ENCODE assay signal across 8 cellular contexts in genomic region chr2:84938194-84938879, GRCh38. TPM values are rescaled to one million over a fixed set of nuclear protein-coding genes. Genes with fewer than 3 reads are reported as not detected.
DNase-seq lines count a peak whose midpoint lies in the region; ATAC-seq and TF ChIP-seq lines count a peak whose summit lies in the region.

No MANE protein-coding gene starts in this region.

- no peaks in the 10 kb centered on the region for H3K27me3 ChIP-seq in naive thymus-derived CD4-positive, alpha-beta T cell (ENCODE audit: control insufficient read depth in 2 of 2, insufficient read depth in 2 of 2, low read length in 2 of 2)
- H3K27me3 ChIP-seq in brain microvascular endothelial cell (replicated peaks) = no peaks in the 10 kb centered on the region

- DNase-seq in activated CD4-positive, alpha-beta T cell treated with anti-CD3 and anti-CD28 coated beads, Interleukin-2, amount 10 ng/mL, durations not matched to agents 7 days and 5 days = peak; percentile 43
- DNase-seq in naive thymus-derived CD4-positive, alpha-beta T cell = peak in 7 of 9 donors; percentile 27 to 59 (median 53)
- DNase-seq in dermis blood vessel endothelial cell (no peak), HuH-7 (ENCODE audit: low spot score) (no peak), brain microvascular endothelial cell (no peak), COLO829 (ENCODE audit: low spot score) (no peak)

- no peaks in the 10 kb centered on the region for H3K36me3 ChIP-seq in naive thymus-derived CD4-positive, alpha-beta T cell (ENCODE audit: control insufficient read depth in 2 of 3, insufficient read depth in 3 of 3, low read length in 3 of 3)
- H3K36me3 ChIP-seq in brain microvascular endothelial cell (replicated peaks) = no peaks in the 10 kb centered on the region

- in situ Hi-C loops in brain microvascular endothelial cell (cut with HindIII; ENCODE audit: low pct_ligation_motif_present, low sequenced_read_pairs) = no loop called here

- no peaks in the 10 kb centered on the region for H3K9me3 ChIP-seq in naive thymus-derived CD4-positive, alpha-beta T cell (ENCODE audit: control insufficient read depth in 2 of 3, low read length in 3 of 3)

- peak overlapping the region; percentile 95 for H3K27ac Mint-ChIP-seq in activated CD4-positive, alpha-beta T cell treated with anti-CD3 and anti-CD28 coated beads, Interleukin-2, amount 10 ng/mL, durations not matched to agents 7 days and 5 days
- peak overlapping the region; percentile 88 to 100 (median 98) for H3K27ac Mint-ChIP-seq in naive thymus-derived CD4-positive, alpha-beta T cell

- peaks cover 65% of the 10 kb centered on the region for H3K4me1 Mint-ChIP-seq in activated CD4-positive, alpha-beta T cell treated with anti-CD3 and anti-CD28 coated beads, Interleukin-2, amount 10 ng/mL, durations not matched to agents 7 days and 5 days
- peaks cover 11 to 66% (median 33%) of the 10 kb centered on the region in 7 donors for H3K4me1 Mint-ChIP-seq in naive thymus-derived CD4-positive, alpha-beta T cell

- POLR2A ChIA-PET in activated CD4-positive, alpha-beta T cell treated with anti-CD3 and anti-CD28 coated beads, Interleukin-2, amount 10 ng/mL, durations not matched to agents 7 days and 5 days (lab: Charles Lee) = interaction anchor here (1.0 to 1.7 kb wide), 2 partner anchors 30 to 31 kb away, joined by 5 to 8 read pairs; no protein-coding TSS in a partner anchor
- POLR2A ChIA-PET in naive thymus-derived CD4-positive, alpha-beta T cell (lab: Charles Lee) = interaction anchor here (0.5 to 11.5 kb wide), 10 partner anchors 8 to 357 kb away, joined by 3 to 112 read pairs (median 6); partner anchors contain the start of genes KCMF1 and TMSB10

- H3K4me3 ChIP-seq in naive thymus-derived CD4-positive, alpha-beta T cell (ENCODE audit: low read length) = peak overlapping the region; percentile 29
- H3K4me3 ChIP-seq in brain microvascular endothelial cell (ENCODE audit: low read depth, low read length) = no peak overlapping the region

- H3K4me1 ChIP-seq in naive thymus-derived CD4-positive, alpha-beta T cell (ENCODE audit: control insufficient read depth in 2 of 2, insufficient read depth in 2 of 2, low read length in 2 of 2) = peaks cover 20 to 21% of the 10 kb centered on the region in 2 donors

- CTCF ChIA-PET in activated CD4-positive, alpha-beta T cell treated with anti-CD3 and anti-CD28 coated beads, Interleukin-2, amount 10 ng/mL, durations not matched to agents 7 days and 5 days (lab: Charles Lee) = interaction anchor here (0.8 to 15.1 kb wide), 4 partner anchors 8 to 32 kb away, joined by 3 to 179 read pairs (median 16); partner anchors contain the start of gene KCMF1
- CTCF ChIA-PET in naive thymus-derived CD4-positive, alpha-beta T cell (lab: Charles Lee) = interaction anchor here (0.6 to 5.5 kb wide), 5 partner anchors 9 to 441 kb away, joined by 3 to 44 read pairs (median 4); no protein-coding TSS in a partner anchor

- peak; percentile 31 for ATAC-seq in GM19043 (IDR thresholded peaks at IDR 0.05; ENCODE audit: low read depth, unreplicated experiment)
- ATAC-seq in HG03108 (IDR thresholded peaks at IDR 0.05; ENCODE audit: unreplicated experiment) = peak; percentile 32
- ATAC-seq in naive thymus-derived CD4-positive, alpha-beta T cell = peak; percentile 76

- intact Hi-C loops in naive thymus-derived CD4-positive, alpha-beta T cell (cut with micrococcal nuclease) = loop anchor here in 1 of 2 donors (1.0 kb wide), 2 partner anchors 8 to 11 kb away; no protein-coding TSS in a partner anchor

- H3K36me3 Mint-ChIP-seq in activated CD4-positive, alpha-beta T cell treated with anti-CD3 and anti-CD28 coated beads, Interleukin-2, amount 10 ng/mL, durations not matched to agents 7 days and 5 days (ENCODE audit: low read depth) = peaks cover 32% of the 10 kb centered on the region
- peaks cover 0 to 30% (median 3%) of the 10 kb centered on the region in 5 donors for H3K36me3 Mint-ChIP-seq in naive thymus-derived CD4-positive, alpha-beta T cell

- peak overlapping the region; percentile 32 for H3K4me3 Mint-ChIP-seq in activated CD4-positive, alpha-beta T cell treated with anti-CD3 and anti-CD28 coated beads, Interleukin-2, amount 10 ng/mL, durations not matched to agents 7 days and 5 days
- H3K4me3 Mint-ChIP-seq in naive thymus-derived CD4-positive, alpha-beta T cell = peak overlapping the region; percentile 42 to 85 (median 78)

- peak overlapping the region; percentile 72 for H3K27ac ChIP-seq in naive thymus-derived CD4-positive, alpha-beta T cell (ENCODE audit: low read depth, low read length)
- no peak overlapping the region for H3K27ac ChIP-seq in brain microvascular endothelial cell

- no peak for TF ChIP-seq CTCF in brain microvascular endothelial cell (IDR thresholded peaks at IDR 0.05; ENCODE audit: low read depth, low read length, missing control alignments)

- H3K9me3 Mint-ChIP-seq in activated CD4-positive, alpha-beta T cell treated with anti-CD3 and anti-CD28 coated beads, Interleukin-2, amount 10 ng/mL, durations not matched to agents 7 days and 5 days = no peaks in the 10 kb centered on the region
- H3K9me3 Mint-ChIP-seq in naive thymus-derived CD4-positive, alpha-beta T cell = no peaks in the 10 kb centered on the region

- H3K27me3 Mint-ChIP-seq in activated CD4-positive, alpha-beta T cell treated with anti-CD3 and anti-CD28 coated beads, Interleukin-2, amount 10 ng/mL, durations not matched to agents 7 days and 5 days = no peaks in the 10 kb centered on the region
- H3K27me3 Mint-ChIP-seq in naive thymus-derived CD4-positive, alpha-beta T cell = no peaks in the 10 kb centered on the region

RNA-seq across cellular contexts. Expression of gene KCMF1, which starts 32.6 kb away (rescaled TPM):
- total RNA-seq in activated CD4-positive, alpha-beta T cell treated with anti-CD3 and anti-CD28 coated beads, Interleukin-2, amount 10 ng/mL, durations not matched to agents 7 days and 5 days = 10 to 100 TPM; 74.7 to 75.7 TPM
- 10 to 100 TPM; 57.7 to 81.3 (median 60.8) TPM for total RNA-seq in naive thymus-derived CD4-positive, alpha-beta T cell
- polyA plus RNA-seq in naive thymus-derived CD4-positive, alpha-beta T cell = 10 to 100 TPM; 15.6 to 20.2 TPM
- 65.9 and 97.5 TPM in 2 replicates for total RNA-seq in dermis blood vessel endothelial cell

RNA-seq across cellular contexts. Expression of gene TMSB10, which starts 32.9 kb away (rescaled TPM):
- total RNA-seq in activated CD4-positive, alpha-beta T cell treated with anti-CD3 and anti-CD28 coated beads, Interleukin-2, amount 10 ng/mL, durations not matched to agents 7 days and 5 days = 1,000 to 10,000 TPM; 5,491 to 5,845 TPM
- 1,000 to 10,000 TPM; 1,492 to 5,756 (median 1,578) TPM for total RNA-seq in naive thymus-derived CD4-positive, alpha-beta T cell
- polyA plus RNA-seq in naive thymus-derived CD4-positive, alpha-beta T cell = 1,000 to 10,000 TPM; 6,721 to 8,256 TPM
- total RNA-seq in dermis blood vessel endothelial cell = 6,829 and 7,745 TPM in 2 replicates

RNA-seq across cellular contexts. Expression of gene TRABD2A, which starts 57.5 kb away (rescaled TPM):
- 10 to 100 TPM; 70.2 to 74.6 TPM for total RNA-seq in activated CD4-positive, alpha-beta T cell treated with anti-CD3 and anti-CD28 coated beads, Interleukin-2, amount 10 ng/mL, durations not matched to agents 7 days and 5 days
- 100 to 1,000 TPM in 4 of 5 experiments, 10 to 100 TPM in 1; 75.0 to 288 (median 182) TPM for total RNA-seq in naive thymus-derived CD4-positive, alpha-beta T cell
- 100 to 1,000 TPM; 119 to 204 TPM for polyA plus RNA-seq in naive thymus-derived CD4-positive, alpha-beta T cell
- total RNA-seq in dermis blood vessel endothelial cell = 0.23 and 1.4 TPM in 2 replicates

Comparison
In these comparisons a context has a peak if more than half of its experiments do, and no peak if none do; other contexts are left out.
1. DNase-seq: peak in activated CD4-positive, alpha-beta T cell treated with anti-CD3 and anti-CD28 coated beads, Interleukin-2, amount 10 ng/mL, durations not matched to agents 7 days and 5 days (single experiment) and naive thymus-derived CD4-positive, alpha-beta T cell (7 of 9); none in dermis blood vessel endothelial cell (single experiment), HuH-7 (single experiment), brain microvascular endothelial cell (single experiment) and COLO829 (single experiment).
2. RNA of gene TRABD2A, which starts 57.5 kb away (total RNA-seq): 75.0 to 288 TPM in naive thymus-derived CD4-positive, alpha-beta T cell and 70.2 to 74.6 TPM in activated CD4-positive, alpha-beta T cell treated with anti-CD3 and anti-CD28 coated beads, Interleukin-2, amount 10 ng/mL, durations not matched to agents 7 days and 5 days; 0.23 to 1.4 TPM in dermis blood vessel endothelial cell; every median in the first group is over 10 times any median in the second.
3. Peak in every context shown above with its lines, with median percentiles within 50 percentile points of each other: ATAC-seq.